8 cellular contexts compared by ENCODE assay signal in genomic region chr1:231242516-231243198, GRCh38.
A peak's percentile ranks its signal among the peaks of the same experiment; 100 is the strongest.
DNase-seq lines count a peak whose midpoint lies in the region; ATAC-seq and TF ChIP-seq lines count a peak whose summit lies in the region.

No MANE protein-coding gene starts in this region.

- H3K27me3 Mint-ChIP-seq in activated naive CD8-positive, alpha-beta T cell treated with anti-CD3 and anti-CD28 coated beads, Interleukin-2, amount 50 U/mL, for 24 hours, result no peaks in the 10 kb centered on the region
- no peaks in the 10 kb centered on the region for H3K27me3 Mint-ChIP-seq in memory B cell

- peaks cover 43% of the 10 kb centered on the region for H3K4me1 Mint-ChIP-seq in activated naive CD8-positive, alpha-beta T cell treated with anti-CD3 and anti-CD28 coated beads, Interleukin-2, amount 50 U/mL, for 24 hours
- H3K4me1 Mint-ChIP-seq in memory B cell, result peaks cover 37% of the 10 kb centered on the region

- H3K4me3 Mint-ChIP-seq in activated naive CD8-positive, alpha-beta T cell treated with anti-CD3 and anti-CD28 coated beads, Interleukin-2, amount 50 U/mL, for 24 hours, result peak overlapping the region; percentile 98
- peak overlapping the region; percentile 96 for H3K4me3 Mint-ChIP-seq in memory B cell

- H3K36me3 Mint-ChIP-seq in activated naive CD8-positive, alpha-beta T cell treated with anti-CD3 and anti-CD28 coated beads, Interleukin-2, amount 50 U/mL, for 24 hours (ENCODE audit: low read depth), result peaks cover 33% of the 10 kb centered on the region
- H3K36me3 Mint-ChIP-seq in memory B cell, result peaks cover 18% of the 10 kb centered on the region

- no peaks in the 10 kb centered on the region for H3K9me3 Mint-ChIP-seq in activated naive CD8-positive, alpha-beta T cell treated with anti-CD3 and anti-CD28 coated beads, Interleukin-2, amount 50 U/mL, for 24 hours
- H3K9me3 Mint-ChIP-seq in memory B cell, result no peaks in the 10 kb centered on the region

- H3K27ac Mint-ChIP-seq in activated naive CD8-positive, alpha-beta T cell treated with anti-CD3 and anti-CD28 coated beads, Interleukin-2, amount 50 U/mL, for 24 hours, result no peak overlapping the region
- H3K27ac Mint-ChIP-seq in memory B cell, result no peak overlapping the region

- no peak for ATAC-seq in activated naive CD8-positive, alpha-beta T cell treated with anti-CD3 and anti-CD28 coated beads, Interleukin-2, amount 50 U/mL, for 24 hours
- no peak for ATAC-seq in memory B cell (ENCODE audit: low read depth)
- ATAC-seq in GM21447 (IDR thresholded peaks at IDR 0.05; ENCODE audit: unreplicated experiment), result no peak

- DNase-seq in AML-193 (lab: John Stamatoyannopoulos, UW) (peak; percentile 18 to 33), memory B cell (ENCODE audit: low spot score in 2 of 2) (no peak), GM10266 (ENCODE audit: extremely low spot score) (no peak), pons (ENCODE audit: low spot score) (no peak), caudate nucleus (lab: John Stamatoyannopoulos, UW) (no peak)
- no peak for DNase-seq in activated naive CD8-positive, alpha-beta T cell treated with anti-CD3 and anti-CD28 coated beads, Interleukin-2, amount 50 U/mL, for 24 hours

- no peak for TF ChIP-seq RAD21 in Ishikawa (IDR thresholded peaks at IDR 0.05; ENCODE audit: low read depth)

- no peak overlapping the region for H3K27ac ChIP-seq in caudate nucleus (ENCODE audit: low read depth, low read length)

- TF ChIP-seq EP300 in Ishikawa (IDR thresholded peaks at IDR 0.05; ENCODE audit: borderline replicate concordance), result no peak

- no peak for TF ChIP-seq CTCF in GM10266 (IDR thresholded peaks at IDR 0.05; ENCODE audit: control insufficient read depth, insufficient read depth, low read depth, missing control alignments)

TF ChIP-seq in Ishikawa, 13 proteins besides CTCF, POLR2A, EP300 and RAD21:
- TF ChIP-seq REST (IDR thresholded peaks at IDR 0.05; ENCODE audit: low read depth) (peak; percentile 67; the same call in 1 of the 2 replicates), FOXM1 (IDR thresholded peaks at IDR 0.05; ENCODE audit: borderline replicate concordance, low read depth) (no peak)

Comparison
In these comparisons a context has a peak if more than half of its experiments do, and no peak if none do; other contexts are left out.
1. DNase-seq: peak in AML-193 (2 of 2); none in activated naive CD8-positive, alpha-beta T cell treated with anti-CD3 and anti-CD28 coated beads, Interleukin-2, amount 50 U/mL, for 24 hours (single experiment), memory B cell (0 of 2), GM10266 (single experiment), pons (single experiment) and caudate nucleus (0 of 61).